ENCODE assay signal across 1 cellular context in the genomic region with DNA sequence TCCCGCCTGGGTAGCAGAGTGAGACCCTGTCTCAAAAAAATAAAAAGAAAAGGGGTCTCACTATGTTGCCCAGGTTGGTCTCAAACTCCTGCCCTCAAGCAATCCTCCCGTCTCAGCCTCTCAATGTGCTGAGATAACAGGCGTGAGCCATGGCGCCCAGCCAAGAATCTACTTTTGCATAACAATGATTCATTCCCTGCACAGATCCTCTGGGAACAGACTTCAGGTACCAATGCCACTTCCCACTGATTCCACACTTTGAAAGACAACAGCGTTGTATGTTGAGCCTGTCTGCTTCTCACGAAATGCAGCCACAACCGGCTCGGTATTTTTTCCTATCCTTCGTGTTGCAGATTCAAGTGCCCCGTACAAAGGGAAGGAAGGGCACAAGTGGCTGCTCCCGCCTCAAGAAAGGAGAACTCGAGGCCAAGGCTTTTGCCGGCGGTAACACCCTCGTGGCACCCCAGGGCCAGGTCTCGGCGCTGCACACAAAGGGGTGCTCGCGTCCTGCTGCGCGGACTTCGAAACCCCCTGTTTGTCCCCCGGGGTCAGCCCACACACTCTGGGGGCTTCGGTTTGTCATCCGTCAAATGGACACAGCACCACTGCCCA.
TF ChIP-seq lines count a peak whose summit lies in the region.

No MANE protein-coding gene starts in this region.

TF ChIP-seq in K562, 482 proteins besides CTCF, POLR2A, EP300 and RAD21 (continued from another document):
- TF ChIP-seq ZNF175 (CRISPR knock-in tag; IDR thresholded peaks at IDR 0.05; ENCODE audit: low read depth) (no peak), CBFA2T3 (IDR thresholded peaks at IDR 0.05) (peak; percentile 29), PHF20 (IDR thresholded peaks at IDR 0.05; ENCODE audit: partially characterized antibody) (no peak), RNF2 (IDR thresholded peaks at IDR 0.05) (0 out of 2 replicates have a peak, but pooled peaks have one; percentile 29), HDAC2 (IDR thresholded peaks at IDR 0.05) (peak; percentile 80), NRF1 (conservative IDR thresholded peaks at IDR 0.05 in 1 of 2, IDR thresholded peaks at IDR 0.05 in 1 of 2) (no peak), EHMT2 (IDR thresholded peaks at IDR 0.05) (no peak), DMBX1 (CRISPR knock-in tag; IDR thresholded peaks at IDR 0.05; ENCODE audit: borderline replicate concordance) (0 out of 2 replicates have a peak, but pooled peaks have one; percentile 12), TBP (optimal IDR thresholded peaks at IDR 0.05; ENCODE audit: low read depth, low read length) (peak; percentile 34), ELF1 (tag; IDR thresholded peaks at IDR 0.05) (no peak)
- TF ChIP-seq, protein P1, sequence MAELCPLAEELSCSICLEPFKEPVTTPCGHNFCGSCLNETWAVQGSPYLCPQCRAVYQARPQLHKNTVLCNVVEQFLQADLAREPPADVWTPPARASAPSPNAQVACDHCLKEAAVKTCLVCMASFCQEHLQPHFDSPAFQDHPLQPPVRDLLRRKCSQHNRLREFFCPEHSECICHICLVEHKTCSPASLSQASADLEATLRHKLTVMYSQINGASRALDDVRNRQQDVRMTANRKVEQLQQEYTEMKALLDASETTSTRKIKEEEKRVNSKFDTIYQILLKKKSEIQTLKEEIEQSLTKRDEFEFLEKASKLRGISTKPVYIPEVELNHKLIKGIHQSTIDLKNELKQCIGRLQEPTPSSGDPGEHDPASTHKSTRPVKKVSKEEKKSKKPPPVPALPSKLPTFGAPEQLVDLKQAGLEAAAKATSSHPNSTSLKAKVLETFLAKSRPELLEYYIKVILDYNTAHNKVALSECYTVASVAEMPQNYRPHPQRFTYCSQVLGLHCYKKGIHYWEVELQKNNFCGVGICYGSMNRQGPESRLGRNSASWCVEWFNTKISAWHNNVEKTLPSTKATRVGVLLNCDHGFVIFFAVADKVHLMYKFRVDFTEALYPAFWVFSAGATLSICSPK (IDR thresholded peaks at IDR 0.05; ENCODE audit: borderline replicate concordance) = no peak
- TF ChIP-seq, protein P2, sequence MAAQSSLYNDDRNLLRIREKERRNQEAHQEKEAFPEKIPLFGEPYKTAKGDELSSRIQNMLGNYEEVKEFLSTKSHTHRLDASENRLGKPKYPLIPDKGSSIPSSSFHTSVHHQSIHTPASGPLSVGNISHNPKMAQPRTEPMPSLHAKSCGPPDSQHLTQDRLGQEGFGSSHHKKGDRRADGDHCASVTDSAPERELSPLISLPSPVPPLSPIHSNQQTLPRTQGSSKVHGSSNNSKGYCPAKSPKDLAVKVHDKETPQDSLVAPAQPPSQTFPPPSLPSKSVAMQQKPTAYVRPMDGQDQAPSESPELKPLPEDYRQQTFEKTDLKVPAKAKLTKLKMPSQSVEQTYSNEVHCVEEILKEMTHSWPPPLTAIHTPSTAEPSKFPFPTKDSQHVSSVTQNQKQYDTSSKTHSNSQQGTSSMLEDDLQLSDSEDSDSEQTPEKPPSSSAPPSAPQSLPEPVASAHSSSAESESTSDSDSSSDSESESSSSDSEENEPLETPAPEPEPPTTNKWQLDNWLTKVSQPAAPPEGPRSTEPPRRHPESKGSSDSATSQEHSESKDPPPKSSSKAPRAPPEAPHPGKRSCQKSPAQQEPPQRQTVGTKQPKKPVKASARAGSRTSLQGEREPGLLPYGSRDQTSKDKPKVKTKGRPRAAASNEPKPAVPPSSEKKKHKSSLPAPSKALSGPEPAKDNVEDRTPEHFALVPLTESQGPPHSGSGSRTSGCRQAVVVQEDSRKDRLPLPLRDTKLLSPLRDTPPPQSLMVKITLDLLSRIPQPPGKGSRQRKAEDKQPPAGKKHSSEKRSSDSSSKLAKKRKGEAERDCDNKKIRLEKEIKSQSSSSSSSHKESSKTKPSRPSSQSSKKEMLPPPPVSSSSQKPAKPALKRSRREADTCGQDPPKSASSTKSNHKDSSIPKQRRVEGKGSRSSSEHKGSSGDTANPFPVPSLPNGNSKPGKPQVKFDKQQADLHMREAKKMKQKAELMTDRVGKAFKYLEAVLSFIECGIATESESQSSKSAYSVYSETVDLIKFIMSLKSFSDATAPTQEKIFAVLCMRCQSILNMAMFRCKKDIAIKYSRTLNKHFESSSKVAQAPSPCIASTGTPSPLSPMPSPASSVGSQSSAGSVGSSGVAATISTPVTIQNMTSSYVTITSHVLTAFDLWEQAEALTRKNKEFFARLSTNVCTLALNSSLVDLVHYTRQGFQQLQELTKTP (IDR thresholded peaks at IDR 0.05; ENCODE audit: low read depth in 1 of 2, partially characterized antibody in 2 of 2) = no peak
TF ChIP-seq in K562: peak in this region for 56.
